Comparison of ENCODE assay signal across 8 cellular contexts in the genomic region with DNA sequence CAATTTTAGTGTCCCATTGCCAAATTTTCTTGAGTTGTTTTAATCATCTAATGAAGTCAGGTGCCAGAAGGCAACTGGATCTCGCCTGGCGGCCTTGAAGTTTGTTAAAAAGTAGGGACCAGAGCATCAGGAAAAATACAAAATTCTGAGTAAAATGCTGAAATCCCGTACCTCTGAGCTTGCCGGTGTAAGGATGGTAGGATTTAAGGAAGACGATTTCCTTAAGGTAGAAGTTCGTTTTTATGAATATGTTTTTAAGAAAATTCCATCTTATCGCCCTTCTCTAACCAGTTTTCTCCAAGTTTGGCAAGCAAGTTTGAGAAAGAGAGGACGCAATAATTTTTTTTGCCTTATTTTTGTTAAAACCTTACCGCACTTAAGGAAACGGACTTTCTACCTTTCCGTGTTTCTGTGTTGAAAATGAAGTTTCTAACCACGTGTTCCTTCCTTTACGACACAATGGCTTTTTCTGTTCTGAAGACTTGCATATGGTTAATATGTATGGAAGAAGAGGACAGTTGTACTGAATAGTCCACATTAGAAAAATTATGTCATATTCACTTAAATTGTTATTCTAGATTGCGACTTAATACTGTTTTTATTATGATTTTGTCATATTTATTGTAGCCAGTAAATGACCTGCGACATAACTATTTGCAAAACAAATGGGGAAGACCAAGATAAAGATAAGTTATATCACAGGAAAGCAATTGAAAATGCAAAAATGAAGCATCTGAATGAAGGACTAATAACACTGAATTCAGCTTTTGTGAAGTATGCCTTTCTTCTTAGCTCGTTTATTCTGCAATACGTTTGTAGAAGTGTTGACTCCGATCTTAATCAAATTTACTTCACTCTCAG. TPM values are rescaled to one million over a fixed set of nuclear protein-coding genes. Genes with fewer than 3 reads are reported as not detected.
DNase-seq lines count a peak whose midpoint lies in the region; ATAC-seq and TF ChIP-seq lines count a peak whose summit lies in the region.

No MANE protein-coding gene starts in this region.

- H3K4me3 ChIP-seq in adrenal gland (peak overlapping the region; percentile 28 to 80 (median 60)), tibial artery (peak overlapping the region; percentile 53 to 56)

- peaks cover 41% of the 10 kb centered on the region for H3K4me1 Mint-ChIP-seq in activated T-cell treated with anti-CD3 and anti-CD28 coated beads, Interleukin-2, amount 50 U/mL, for 4 hours (ENCODE audit: low read depth)

- no peak for ATAC-seq in activated T-cell treated with anti-CD3 and anti-CD28 coated beads, Interleukin-2, amount 50 U/mL, for 4 hours
- ATAC-seq in GM21381 (IDR thresholded peaks at IDR 0.05; ENCODE audit: unreplicated experiment), result no peak

- H3K4me3 Mint-ChIP-seq in activated T-cell treated with anti-CD3 and anti-CD28 coated beads, Interleukin-2, amount 50 U/mL, for 4 hours, result peak overlapping the region; percentile 95

- no peaks in the 10 kb centered on the region for H3K27me3 Mint-ChIP-seq in activated T-cell treated with anti-CD3 and anti-CD28 coated beads, Interleukin-2, amount 50 U/mL, for 4 hours (ENCODE audit: low read depth)

- H3K4me1 ChIP-seq in adrenal gland (replicated peaks in 1 of 2) (peaks cover 5 to 14% of the 10 kb centered on the region in 2 donors), tibial artery (peaks cover 0 to 8% (median 0%) of the 10 kb centered on the region in 4 donors)

- H3K9me3 Mint-ChIP-seq in activated T-cell treated with anti-CD3 and anti-CD28 coated beads, Interleukin-2, amount 50 U/mL, for 4 hours, result no peaks in the 10 kb centered on the region

- no peaks in the 10 kb centered on the region for H3K36me3 ChIP-seq in adrenal gland (replicated peaks in 1 of 2)
- no peaks in the 10 kb centered on the region for H3K36me3 ChIP-seq in tibial artery

- no peaks in the 10 kb centered on the region for H3K9me3 ChIP-seq in adrenal gland (replicated peaks in 1 of 3)
- no peaks in the 10 kb centered on the region for H3K9me3 ChIP-seq in tibial artery

- intact Hi-C loops in adrenal gland (cut with DNase I), result no loop called here
- intact Hi-C loops in tibial artery (cut with DNase I; ENCODE audit: low total_unique reads), result no loop called here

- TF ChIP-seq CTCF in adrenal gland (IDR thresholded peaks at IDR 0.05) (no peak), tibial artery (IDR thresholded peaks at IDR 0.05) (no peak)

- peaks cover 14% of the 10 kb centered on the region for H3K36me3 Mint-ChIP-seq in activated T-cell treated with anti-CD3 and anti-CD28 coated beads, Interleukin-2, amount 50 U/mL, for 4 hours (ENCODE audit: insufficient read depth)

- no peak for TF ChIP-seq POLR2A in adrenal gland (IDR thresholded peaks at IDR 0.05)

- H3K27me3 ChIP-seq in adrenal gland (no peaks in the 10 kb centered on the region), tibial artery (no peaks in the 10 kb centered on the region)

- WGBS in adrenal gland, 4 donors, result 26 to 48% (median 37%) methylated on average over 18 of the region's 18 CpGs

- DNase-seq in activated T-cell treated with anti-CD3 and anti-CD28 coated beads, Interleukin-2, amount 50 U/mL, for 4 hours, result no peak
- DNase-seq in activated T-cell treated with anti-CD3 and anti-CD28 coated beads for 4 hours (no peak), adrenal gland (no peak), left kidney (ENCODE audit: low read depth, low spot score) (peak; percentile 54), tibial artery (no peak), SW 1271 (lab: John Stamatoyannopoulos, UW) (no peak), NCI-H526 (lab: John Stamatoyannopoulos, UW) (no peak)

- peak overlapping the region; percentile 65 to 86 (median 83) for H3K27ac ChIP-seq in adrenal gland
- peak overlapping the region; percentile 46 to 59 for H3K27ac ChIP-seq in tibial artery

RNA-seq across cellular contexts. Expression of a gene that starts 0.9 kb away (rescaled TPM):
- total RNA-seq in activated T-cell treated with anti-CD3 and anti-CD28 coated beads, Interleukin-2, amount 50 U/mL, for 4 hours, result 10 to 100 TPM; 11.3 to 16.2 (median 11.7) TPM
- 10 to 100 TPM; 28.6 to 97.6 (median 68.5) TPM for total RNA-seq in adrenal gland
- 10 to 100 TPM; 73.3 to 78.0 (median 77.7) TPM for polyA plus RNA-seq in adrenal gland
